Comparison of ENCODE assay signal across 14 cellular contexts in the genomic region with DNA sequence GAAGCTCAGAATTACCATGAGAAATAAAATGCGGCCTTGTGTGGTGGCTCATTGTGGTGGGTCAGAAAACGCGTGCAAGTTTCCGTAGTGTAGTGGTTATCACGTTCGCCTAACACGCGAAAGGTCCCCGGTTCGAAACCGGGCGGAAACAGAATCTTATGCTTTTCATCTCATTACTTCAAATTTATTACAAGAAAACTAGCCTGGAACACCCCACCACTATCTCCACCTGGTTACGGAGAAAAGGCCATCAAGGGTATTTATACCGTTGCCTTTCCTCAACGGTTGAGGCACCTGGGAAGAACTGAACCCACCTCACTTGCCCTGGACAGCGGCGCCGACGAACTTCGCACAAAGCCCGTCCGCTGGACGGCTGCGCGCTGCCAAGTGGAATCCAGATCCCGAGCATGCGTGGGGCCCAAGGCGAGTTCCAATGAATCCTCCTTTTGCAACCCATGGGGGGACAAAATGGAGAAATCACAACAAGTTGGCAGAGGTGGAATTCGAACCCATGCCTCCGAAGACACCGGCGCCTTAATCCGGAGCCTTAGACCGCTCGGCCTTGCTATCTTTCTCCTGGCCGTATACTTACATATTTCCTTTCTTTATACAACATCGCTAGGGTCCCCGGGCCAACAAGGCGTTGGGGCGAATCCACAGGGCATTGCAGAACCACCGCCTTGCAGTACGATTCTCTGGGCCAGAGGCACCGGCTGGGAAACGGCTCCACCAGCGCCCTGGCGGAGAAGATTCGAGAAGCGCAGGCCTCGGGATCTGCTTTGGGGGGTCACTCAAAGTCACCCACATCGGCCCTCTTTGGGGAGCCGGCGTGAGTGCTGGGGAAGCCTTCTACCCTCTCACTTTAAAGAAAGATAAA. TPM values are rescaled to one million over a fixed set of nuclear protein-coding genes. Genes with fewer than 3 reads are reported as not detected.
DNase-seq lines count a peak whose midpoint lies in the region; ATAC-seq, FAIRE-seq and TF ChIP-seq lines count a peak whose summit lies in the region.
"Had no signal": no experiment of that assay in that cellular context is flagged by ENCODE, and none has a peak within 500 bp of the region (broad histone marks: within the 10 kb centered on the region; RNA-seq: fewer than 3 reads in every experiment).

No MANE protein-coding gene starts in this region.

- peaks cover 5% of the 10 kb centered on the region for H3K36me3 Mint-ChIP-seq in stimulated activated memory B cell treated with anti-CD40 and anti-IgM and Interleukin-4, amounts not matched to agents 10 μg/mL and 1 μg/mL and 100 μg/mL, for 72 hours

- WGBS in heart left ventricle, 4 donors = 11 to 25% (median 20%) methylated on average over 33 to 51 of the region's 52 CpGs

- peak; percentile 72 for FAIRE-seq in TTC549 (lab: Jason Lieb, UNC)
- FAIRE-seq: colon had no signal

- intact Hi-C loops in heart left ventricle (cut with DNase I) = loop anchor here in 1 of 10 donors (10.0 kb wide), 1 partner anchor 380 kb away; no protein-coding TSS in a partner anchor

- peak overlapping the region; percentile 33 for H3K4me3 ChIP-seq in fibroblast of mammary gland (ENCODE audit: control insufficient read depth, low read depth, low read length)
- H3K4me3 ChIP-seq in heart left ventricle = no peak overlapping the region

- no peaks in the 10 kb centered on the region for H3K9me3 ChIP-seq in heart left ventricle

- TF ChIP-seq POLR2A in heart left ventricle (IDR thresholded peaks at IDR 0.05) = no peak

- H3K27me3 Mint-ChIP-seq in stimulated activated memory B cell treated with anti-CD40 and anti-IgM and Interleukin-4, amounts not matched to agents 10 μg/mL and 1 μg/mL and 100 μg/mL, for 72 hours = peaks cover 78% of the 10 kb centered on the region

- H3K36me3 ChIP-seq in heart left ventricle = no peaks in the 10 kb centered on the region

- ATAC-seq in stimulated activated memory B cell treated with anti-CD40 and anti-IgM and Interleukin-4, amounts not matched to agents 10 μg/mL and 1 μg/mL and 100 μg/mL, for 72 hours = no peak
- no peak for ATAC-seq in heart left ventricle
- ATAC-seq: left colon had no signal

- H3K27me3 ChIP-seq in heart left ventricle = peaks cover 0 to 63% (median 38%) of the 10 kb centered on the region in 9 donors

- H3K27ac Mint-ChIP-seq in stimulated activated memory B cell treated with anti-CD40 and anti-IgM and Interleukin-4, amounts not matched to agents 10 μg/mL and 1 μg/mL and 100 μg/mL, for 72 hours = no peak overlapping the region

- H3K27ac ChIP-seq in heart left ventricle = no peak overlapping the region

- peaks cover 14% of the 10 kb centered on the region for H3K9me3 Mint-ChIP-seq in stimulated activated memory B cell treated with anti-CD40 and anti-IgM and Interleukin-4, amounts not matched to agents 10 μg/mL and 1 μg/mL and 100 μg/mL, for 72 hours

- DNase-seq in activated T-cell treated with anti-CD3 and anti-CD28 coated beads, Interleukin-2, amount 50 U/mL, for 48 hours = peak; percentile 56 to 70
- DNase-seq in activated T-cell treated with anti-CD3 and anti-CD28 coated beads for 4 hours (no peak), fibroblast of mammary gland (ENCODE audit: low read depth) (peak; percentile 59), NCI-H1105 (lab: John Stamatoyannopoulos, UW) (no peak), inferior parietal cortex (ENCODE audit: extremely low spot score) (no peak), heart left ventricle (no peak)
- DNase-seq: left colon had no signal

- TF ChIP-seq CTCF in fibroblast of mammary gland (conservative IDR thresholded peaks at IDR 0.05; ENCODE audit: control insufficient read depth, insufficient read depth, low read depth, low read length) (no peak), heart left ventricle (IDR thresholded peaks at IDR 0.05) (no peak)

- H3K4me3 Mint-ChIP-seq in stimulated activated memory B cell treated with anti-CD40 and anti-IgM and Interleukin-4, amounts not matched to agents 10 μg/mL and 1 μg/mL and 100 μg/mL, for 72 hours = peak overlapping the region; percentile 49

- H3K4me1 Mint-ChIP-seq in stimulated activated memory B cell treated with anti-CD40 and anti-IgM and Interleukin-4, amounts not matched to agents 10 μg/mL and 1 μg/mL and 100 μg/mL, for 72 hours = peaks cover 30% of the 10 kb centered on the region

- H3K4me1 ChIP-seq in heart left ventricle = peaks cover 0 to 14% (median 2%) of the 10 kb centered on the region in 12 donors

RNA-seq across cellular contexts. Expression of gene OR2V2, which starts 16.9 kb away (rescaled TPM):
- total RNA-seq in heart left ventricle = not detected
- not detected for polyA plus RNA-seq in heart left ventricle
- total RNA-seq: left colon; skeletal muscle tissue; T-helper 2 cell treated with Interferon-gamma antibody and Interleukin-4, amounts not matched to agents 100 ng/mL and 5 ng/mL, for 36 hours; temporal lobe had no signal
- polyA plus RNA-seq: BJ had no signal

RNA-seq across cellular contexts. Expression of gene OR2V1, which starts 33.3 kb away (rescaled TPM):
- total RNA-seq in heart left ventricle = not detected
- polyA plus RNA-seq in heart left ventricle = not detected
- total RNA-seq: left colon; skeletal muscle tissue; T-helper 2 cell treated with Interferon-gamma antibody and Interleukin-4, amounts not matched to agents 100 ng/mL and 5 ng/mL, for 36 hours; temporal lobe had no signal
- polyA plus RNA-seq: BJ had no signal

RNA-seq across cellular contexts. Expression of gene TRIM7, which starts 40.7 kb away (rescaled TPM):
- total RNA-seq in heart left ventricle = 10 to 100 TPM in 1 of 9 donors, 1 to 10 TPM in 8; 3.7 to 10.2 (median 6.7) TPM
- 10 to 100 TPM in 1 of 2 donors, 1 to 10 TPM in 1; 3.6 to 11.0 TPM for polyA plus RNA-seq in heart left ventricle

RNA-seq across cellular contexts. Expression of gene TRIM41, which starts 58.8 kb away (rescaled TPM):
- total RNA-seq in heart left ventricle = 10 to 100 TPM; 12.3 to 27.3 (median 23.9) TPM
- polyA plus RNA-seq in heart left ventricle = 10 to 100 TPM; 20.2 TPM

Comparison
In these comparisons a context has a peak if more than half of its experiments do, and no peak if none do; other contexts are left out.
1. DNase-seq: peak in activated T-cell treated with anti-CD3 and anti-CD28 coated beads, Interleukin-2, amount 50 U/mL, for 48 hours (2 of 2) and fibroblast of mammary gland (single experiment); none in activated T-cell treated with anti-CD3 and anti-CD28 coated beads for 4 hours (single experiment), NCI-H1105 (single experiment), inferior parietal cortex (single experiment) and heart left ventricle (0 of 5).